ENCODE assay signal across 8 cellular contexts in genomic region chr15:64460206-64460736, GRCh38.
A peak's percentile ranks its signal among the peaks of the same experiment; 100 is the strongest.
DNase-seq lines count a peak whose midpoint lies in the region; ATAC-seq and TF ChIP-seq lines count a peak whose summit lies in the region.

ZNF609 (plus strand) TSS chr15:64460578; CDS start chr15:64499420, 38,842 bp downstream.

- peak; percentile 89 for DNase-seq in GM13976 (ENCODE audit: low spot score)
- DNase-seq in NCI-H345 treated with DMSO at 0.1 percent for 48 hours (lab: John Stamatoyannopoulos, UW; ENCODE audit: unreplicated experiment), result peak; percentile 23
- DNase-seq in activated CD4-positive, alpha-beta T cell treated with anti-CD3 and anti-CD28 coated beads for 1 hour, result peak; percentile 77
- peak; percentile 96 for DNase-seq in cerebellar cortex (ENCODE audit: low spot score)
- DNase-seq in islet precursor cell, result peak; percentile 98
- peak; percentile 83 to 95 for DNase-seq in stimulated activated CD4-positive, alpha-beta T cell treated with anti-CD3 and anti-CD28 coated beads, Interleukin-12 subunit alpha, Interleukin-12 subunit beta, amount 100 ng/mL, for 24 hours (ENCODE audit: low read depth in 2 of 2)

- no peak for TF ChIP-seq CTCF in GM13976 (IDR thresholded peaks at IDR 0.05; ENCODE audit: borderline replicate concordance, control extremely low read depth, extremely low read depth, insufficient read depth, missing control alignments)

- in situ Hi-C loops in GM13976 (cut with MboI; ENCODE audit: low sequenced_read_pairs, unreplicated experiment), result no loop called here

- peak; percentile 58 for ATAC-seq in HG03108 (IDR thresholded peaks at IDR 0.05; ENCODE audit: unreplicated experiment)
- no peak for ATAC-seq in HG03025 (IDR thresholded peaks at IDR 0.05; ENCODE audit: low FRiP score, unreplicated experiment)

Comparison
In these comparisons a context has a peak if more than half of its experiments do, and no peak if none do; other contexts are left out.
1. DNase-seq: peak in every context shown above with its lines; median percentile 98 in islet precursor cell; 96 in cerebellar cortex; 89 in GM13976; 89 in stimulated activated CD4-positive, alpha-beta T cell treated with anti-CD3 and anti-CD28 coated beads, Interleukin-12 subunit alpha, Interleukin-12 subunit beta, amount 100 ng/mL, for 24 hours; 77 in activated CD4-positive, alpha-beta T cell treated with anti-CD3 and anti-CD28 coated beads for 1 hour; 23 in NCI-H345 treated with DMSO at 0.1 percent for 48 hours.